ENCODE assay signal across 18 cellular contexts in the genomic region with DNA sequence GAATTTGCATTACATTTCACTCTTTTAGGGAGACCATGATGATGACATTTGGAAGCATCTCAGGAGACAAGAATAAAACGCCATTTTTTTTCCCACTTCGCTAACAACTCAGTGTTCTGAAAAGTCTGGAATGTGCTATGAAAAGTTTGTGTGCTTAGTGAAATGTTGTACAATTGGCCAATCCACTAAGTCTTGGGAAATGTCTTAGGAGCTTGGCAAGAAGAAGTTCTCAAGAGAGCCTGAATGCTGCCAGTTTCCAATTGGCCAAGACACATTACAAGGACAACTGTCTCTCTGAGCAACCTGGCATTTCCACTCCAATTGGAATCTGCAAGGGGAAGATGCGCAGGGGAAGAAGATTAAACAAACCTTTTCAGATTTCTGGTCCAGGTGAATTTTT.
"Had no signal": no experiment of that assay in that cellular context is flagged by ENCODE, and none has a peak within 500 bp of the region (broad histone marks: within the 10 kb centered on the region; RNA-seq: fewer than 3 reads in every experiment).

No MANE protein-coding gene starts in this region.

- ATAC-seq: HepG2 had no signal

- DNase-seq: IMR-90, Karpas-422, KG1, MG63, NCI-H1092, NCI-H1436, NCI-H187, NCI-H2029, NCI-H2081 treated with DMSO at 0.1 percent for 48 hours, NCI-H226, NCI-H510A, NCI-H524 treated with DMSO at 0.1 percent for 48 hours, NCI-H69, NCI-H774, RPMI8226, SHP77, SK-N-SH had no signal

- H3K27me3 ChIP-seq: MG63 had no signal

- H3K36me3 ChIP-seq: MG63 had no signal

- H3K4me3 ChIP-seq: MG63 had no signal

- H3K9me3 ChIP-seq: MG63, SK-N-SH had no signal
